ENCODE assay signal across 8 cellular contexts in genomic region chr12:1662761-1663439, GRCh38. TPM values are rescaled to one million over a fixed set of nuclear protein-coding genes. Genes with fewer than 3 reads are reported as not detected.
DNase-seq lines count a peak whose midpoint lies in the region; ATAC-seq and TF ChIP-seq lines count a peak whose summit lies in the region.

No MANE protein-coding gene starts in this region.

- peak overlapping the region; percentile 78 for H3K4me3 Mint-ChIP-seq in CD8-positive, alpha-beta T cell

- no peaks in the 10 kb centered on the region for H3K27me3 ChIP-seq in CD8-positive, alpha-beta T cell (ENCODE audit: insufficient read depth, low read length)
- H3K27me3 ChIP-seq in body of pancreas (no peaks in the 10 kb centered on the region), testis (no peaks in the 10 kb centered on the region)

- peaks cover 55% of the 10 kb centered on the region for H3K4me1 Mint-ChIP-seq in CD8-positive, alpha-beta T cell (ENCODE audit: low read depth)

- peak overlapping the region; percentile 83 for H3K27ac Mint-ChIP-seq in CD8-positive, alpha-beta T cell

- peak in 2 of 7 experiments; percentile 20 to 32 for DNase-seq in CD8-positive, alpha-beta T cell
- DNase-seq in NCI-H82 (lab: John Stamatoyannopoulos, UW) (peak; percentile 84), body of pancreas (peak; percentile 76 to 87 (median 78)), kidney tubule cell (ENCODE audit: low spot score) (peak; percentile 43), testis (peak; percentile 68), activated gamma-delta T cell (lab: John Stamatoyannopoulos, UW) (no peak), GDM1 (lab: John Stamatoyannopoulos, UW) (no peak)

- no peak overlapping the region for H3K27ac ChIP-seq in CD8-positive, alpha-beta T cell (ENCODE audit: low read depth, low read length)
- H3K27ac ChIP-seq in body of pancreas (peak overlapping the region; percentile 65 to 90 (median 82)), testis (peak overlapping the region; percentile 31 to 86)

- no peaks in the 10 kb centered on the region for H3K9me3 ChIP-seq in CD8-positive, alpha-beta T cell (ENCODE audit: low read length)
- H3K9me3 ChIP-seq in body of pancreas (no peaks in the 10 kb centered on the region), testis (no peaks in the 10 kb centered on the region)

- no peaks in the 10 kb centered on the region for H3K36me3 ChIP-seq in CD8-positive, alpha-beta T cell (ENCODE audit: insufficient read depth, low read length)
- no peaks in the 10 kb centered on the region for H3K36me3 ChIP-seq in body of pancreas (replicated peaks in 1 of 2; ENCODE audit: insufficient read depth in 1 of 2, low read depth in 2 of 2)
- no peaks in the 10 kb centered on the region for H3K36me3 ChIP-seq in testis (ENCODE audit: low read depth, missing control alignments)

- H3K27me3 Mint-ChIP-seq in CD8-positive, alpha-beta T cell (ENCODE audit: low read depth): no peaks in the 10 kb centered on the region

- H3K9me3 Mint-ChIP-seq in CD8-positive, alpha-beta T cell: no peaks in the 10 kb centered on the region

- 19 to 37% methylated on average over 16 to 41 of the region's 46 CpGs for WGBS in body of pancreas, 2 donors
- WGBS in testis, 2 donors: 15 to 53% methylated on average over 21 to 37 of the region's 46 CpGs

- TF ChIP-seq CTCF in CD8-positive, alpha-beta T cell (IDR thresholded peaks at IDR 0.05): no peak
- peak; percentile 25 to 77 (median 52) for TF ChIP-seq CTCF in body of pancreas (IDR thresholded peaks at IDR 0.05)
- TF ChIP-seq CTCF in testis (IDR thresholded peaks at IDR 0.05): peak in 1 of 3 experiments; percentile 37

- POLR2A ChIA-PET in CD8-positive, alpha-beta T cell (lab: Charles Lee): interaction anchor here (1.3 kb wide), 1 partner anchor 133 kb away, joined by 4 read pairs; no protein-coding TSS in a partner anchor

- peaks cover 25% of the 10 kb centered on the region for H3K4me1 ChIP-seq in CD8-positive, alpha-beta T cell (ENCODE audit: insufficient read depth, low read length)
- peaks cover 51% of the 10 kb centered on the region for H3K4me1 ChIP-seq in body of pancreas
- H3K4me1 ChIP-seq in testis: peaks cover 25% of the 10 kb centered on the region

- CTCF ChIA-PET in CD8-positive, alpha-beta T cell (lab: Charles Lee): interaction anchor here (4.5 kb wide), 1 partner anchor 129 kb away, joined by 60 read pairs; no protein-coding TSS in a partner anchor

- H3K36me3 Mint-ChIP-seq in CD8-positive, alpha-beta T cell: no peaks in the 10 kb centered on the region

- TF ChIP-seq POLR2A in body of pancreas (IDR thresholded peaks at IDR 0.05) (peak in 2 of 3 donors; percentile 47 to 53), testis (IDR thresholded peaks at IDR 0.05) (no peak)

- intact Hi-C loops in CD8-positive, alpha-beta T cell (cut with DNase I, micrococcal nuclease): loop anchor here (1.0 to 5.0 kb wide), 3 partner anchors 27 to 339 kb away; partner anchors contain the start of genes ADIPOR2 (in 1 of the 2) and DCP1B (in 1 of the 2)
- intact Hi-C loops in body of pancreas (cut with DNase I): no loop called here
- intact Hi-C loops in testis (cut with DNase I; ENCODE audit: low total_unique reads): no loop called here

- no peak for ATAC-seq in CD8-positive, alpha-beta T cell
- ATAC-seq in body of pancreas: peak; percentile 16
- no peak for ATAC-seq in HG02623 (IDR thresholded peaks at IDR 0.05; ENCODE audit: unreplicated experiment)

- H3K4me3 ChIP-seq in CD8-positive, alpha-beta T cell (ENCODE audit: low read depth, low read length): no peak overlapping the region
- H3K4me3 ChIP-seq in body of pancreas (no peak overlapping the region), testis (peak overlapping the region in 1 of 2 donors; percentile 38)

RNA-seq across cellular contexts. Expression of gene ADIPOR2, which starts 28.0 kb away (rescaled TPM):
- total RNA-seq in CD8-positive, alpha-beta T cell: 10 to 100 TPM; 19.4 to 22.5 TPM
- 10 to 100 TPM; 16.8 to 20.5 TPM for total RNA-seq in body of pancreas
- 10 to 100 TPM; 70.6 to 78.3 TPM for total RNA-seq in testis
- polyA plus RNA-seq in testis (ENCODE audit: insufficient read depth, low read depth, low replicate concordance): 75.1 TPM

RNA-seq across cellular contexts. Expression of gene WNT5B, which starts 33.9 kb away (rescaled TPM):
- not detected for total RNA-seq in CD8-positive, alpha-beta T cell
- total RNA-seq in body of pancreas (not detected), testis (1 to 10 TPM; 4.6 to 5.8 TPM)
- polyA plus RNA-seq in testis (ENCODE audit: insufficient read depth, low read depth, low replicate concordance): 4.9 TPM

Comparison
In these comparisons a context has a peak if more than half of its experiments do, and no peak if none do; other contexts are left out.
1. DNase-seq: peak in NCI-H82 (single experiment), body of pancreas (4 of 4), kidney tubule cell (single experiment) and testis (single experiment); none in activated gamma-delta T cell (single experiment) and GDM1 (single experiment).
2. RNA of gene WNT5B, which starts 33.9 kb away (total RNA-seq): 4.6 to 5.8 TPM in testis; not detected in body of pancreas and not detected in CD8-positive, alpha-beta T cell; every median in the first group is over 4 times any median in the second.
3. intact Hi-C loops: an anchor here in CD8-positive, alpha-beta T cell (1.0 to 5.0 kb wide); none called in body of pancreas and testis.